21 cellular contexts compared by ENCODE assay signal in the genomic region with DNA sequence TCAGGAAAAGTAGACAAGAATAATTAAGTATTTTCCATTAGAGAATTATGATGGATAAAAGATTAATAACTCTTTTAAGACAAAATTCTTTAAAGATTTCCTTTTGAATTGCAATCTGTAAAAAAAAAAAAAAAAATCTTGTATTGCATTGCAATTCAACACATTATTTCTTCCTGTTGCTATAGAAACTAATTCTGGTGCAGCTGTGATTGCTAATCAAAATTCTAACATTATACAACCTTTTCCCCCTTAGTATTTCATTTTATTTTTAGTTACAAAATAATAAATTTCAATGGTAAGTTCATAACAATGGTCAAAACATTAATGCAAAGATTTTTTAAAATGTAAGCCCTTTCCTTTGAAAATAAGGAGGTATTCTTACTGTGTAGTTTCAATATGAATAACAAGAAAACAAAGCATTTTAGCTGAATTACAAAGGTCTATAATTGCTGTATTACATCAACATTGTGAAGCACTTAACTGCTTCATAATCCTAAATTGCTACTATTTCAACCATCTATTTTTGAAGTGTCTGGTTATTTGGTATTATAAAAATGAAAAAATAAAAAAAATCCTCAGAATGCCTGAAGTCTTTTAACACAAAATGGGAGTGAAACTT.
A peak's percentile ranks its signal among the peaks of the same experiment; 100 is the strongest.
DNase-seq lines count a peak whose midpoint lies in the region; ATAC-seq, FAIRE-seq and TF ChIP-seq lines count a peak whose summit lies in the region.
"Had no signal": no experiment of that assay in that cellular context is flagged by ENCODE, and none has a peak within 500 bp of the region (broad histone marks: within the 10 kb centered on the region; RNA-seq: fewer than 3 reads in every experiment).

No MANE protein-coding gene starts in this region.

- no peak for TF ChIP-seq RAD21 in K562 (CRISPR knock-in tag; conservative IDR thresholded peaks at IDR 0.05 in 1 of 2, IDR thresholded peaks at IDR 0.05 in 1 of 2)
- no peak for TF ChIP-seq RAD21 in neural cell (conservative IDR thresholded peaks at IDR 0.05)

- H3K4me1 ChIP-seq in K562 (replicated peaks in 1 of 2; ENCODE audit: control insufficient read depth in 2 of 2, insufficient read depth in 2 of 2, low read length in 2 of 2) (no peaks in the 10 kb centered on the region; a peak in 1 of 5 replicates), gastroesophageal sphincter (no peaks in the 10 kb centered on the region)
- H3K4me1 ChIP-seq: BLaER1 had no signal

- no TSS peak for BruUV-seq in K562 (replicated peaks; lab: Mats Ljungman, UMichigan)

- H4K20me1 ChIP-seq in K562 (replicated peaks; ENCODE audit: control insufficient read depth, insufficient read depth, low read length) (no peaks in the 10 kb centered on the region), neural cell (ENCODE audit: insufficient read depth) (no peaks in the 10 kb centered on the region)
- H4K20me1 ChIP-seq: BLaER1 had no signal

- H3K27me3 Mint-ChIP-seq in HFFc6 (ENCODE audit: insufficient read depth), result peaks cover 1% of the 10 kb centered on the region
- H3K27me3 Mint-ChIP-seq: CD4-positive, CD25-positive, alpha-beta regulatory T cell had no signal

- TF ChIP-seq CTCF in HFFc6 (IDR thresholded peaks at IDR 0.05), result no peak
- TF ChIP-seq CTCF in K562 (IDR thresholded peaks at IDR 0.05 in 2 of 3, conservative IDR thresholded peaks at IDR 0.05 in 1 of 3; ENCODE audit: insufficient read depth in 2 of 3, low read depth in 1 of 3, low read length in 3 of 3), result no peak
- no peak for TF ChIP-seq CTCF in neural cell (IDR thresholded peaks at IDR 0.05; ENCODE audit: poor library complexity, severe bottlenecking)
- no peak for TF ChIP-seq CTCF in gastroesophageal sphincter (IDR thresholded peaks at IDR 0.05)

- DNase-seq in HFFc6, result no peak
- no peak for DNase-seq in K562 (ENCODE audit: extremely low read depth in 1 of 4, low spot score in 3 of 4)
- DNase-seq: CD4-positive, CD25-positive, alpha-beta regulatory T cell; Kasumi-1; MV-4-11; NCI-H1105; NCI-H1436 treated with DMSO at 0.1 percent for 48 hours; NCI-H187 treated with DMSO at 0.1 percent for 48 hours; NCI-H524 treated with DMSO at 0.1 percent for 48 hours; NCI-H774; SIG-M5 had no signal

- no peak for TF ChIP-seq EP300 in K562 (IDR thresholded peaks at IDR 0.05; ENCODE audit: low read length)
- TF ChIP-seq EP300 in neural cell (conservative IDR thresholded peaks at IDR 0.05; ENCODE audit: poor library complexity, severe bottlenecking), result no peak
- no peak for TF ChIP-seq EP300 in gastroesophageal sphincter (IDR thresholded peaks at IDR 0.05)

- H3K79me2 ChIP-seq in K562 (ENCODE audit: control insufficient read depth, insufficient read depth, low read length) (no peaks in the 10 kb centered on the region), neural cell (replicated peaks; ENCODE audit: insufficient read depth, low read length) (peaks cover 4% of the 10 kb centered on the region)

- intact Hi-C loops in K562 (cut with micrococcal nuclease), result no loop called here

- peaks cover 10% of the 10 kb centered on the region for H3F3A ChIP-seq in neural cell (ENCODE audit: insufficient read depth, low read length, poor library complexity, severe bottlenecking)

- no peak overlapping the region for H3K4me3 Mint-ChIP-seq in HFFc6
- H3K4me3 Mint-ChIP-seq: CD4-positive, CD25-positive, alpha-beta regulatory T cell had no signal

- no peaks in the 10 kb centered on the region for H3K9me2 ChIP-seq in neural cell (ENCODE audit: insufficient read depth, low read length)

- ATAC-seq in K562 (no peak), GM19023 (IDR thresholded peaks at IDR 0.05; ENCODE audit: unreplicated experiment) (no peak), GM18505 (IDR thresholded peaks at IDR 0.05; ENCODE audit: unreplicated experiment) (no peak), gastroesophageal sphincter (no peak)
- ATAC-seq: HCT116, HepG2 had no signal

- H3K27me3 ChIP-seq in K562 (ENCODE audit: control insufficient read depth in 2 of 2, insufficient read depth in 2 of 2, low read length in 2 of 2) (no peaks in the 10 kb centered on the region), neural cell (ENCODE audit: insufficient read depth, low read depth, low read length) (no peaks in the 10 kb centered on the region), gastroesophageal sphincter (no peaks in the 10 kb centered on the region)
- H3K27me3 ChIP-seq: BLaER1 had no signal

- no peaks in the 10 kb centered on the region for H3K9me3 Mint-ChIP-seq in HFFc6

- H3K4me2 ChIP-seq in K562 (ENCODE audit: insufficient read depth, low read length), result no peak overlapping the region
- peak overlapping the region; percentile 62 for H3K4me2 ChIP-seq in neural cell (ENCODE audit: low read length)
- H3K4me2 ChIP-seq: BLaER1 had no signal

- CTCF ChIA-PET in K562 (lab: Yijun Ruan, JAX; ENCODE audit: low intra/inter-chr PET ratio), result no interaction called here

- peak overlapping the region; percentile 66; the same call in 1 of the 2 replicates for H3K27ac Mint-ChIP-seq in HFFc6
- H3K27ac Mint-ChIP-seq: CD4-positive, CD25-positive, alpha-beta regulatory T cell had no signal

- peaks cover 16% of the 10 kb centered on the region for H3K4me1 Mint-ChIP-seq in HFFc6 (ENCODE audit: low read depth)
- H3K4me1 Mint-ChIP-seq: CD4-positive, CD25-positive, alpha-beta regulatory T cell had no signal

- no peaks in the 10 kb centered on the region for H3K36me3 ChIP-seq in K562 (ENCODE audit: control insufficient read depth, insufficient read depth, low read length)
- H3K36me3 ChIP-seq in neural cell (ENCODE audit: insufficient read depth, low read length), result peaks cover 4% of the 10 kb centered on the region
- H3K36me3 ChIP-seq in gastroesophageal sphincter, result no peaks in the 10 kb centered on the region
- H3K36me3 ChIP-seq: BLaER1 had no signal

- no peak overlapping the region for H3K9ac ChIP-seq in K562 (ENCODE audit: insufficient read depth in 1 of 2, low read depth in 2 of 2, low read length in 2 of 2)
- H3K9ac ChIP-seq in neural cell (ENCODE audit: low read length), result peak overlapping the region; percentile 43
- H3K9ac ChIP-seq: BLaER1 had no signal

- peaks cover 5% of the 10 kb centered on the region; the same call in 1 of the 2 replicates for H3K36me3 Mint-ChIP-seq in HFFc6 (ENCODE audit: low read depth)
- H3K36me3 Mint-ChIP-seq: CD4-positive, CD25-positive, alpha-beta regulatory T cell had no signal

- H3K27ac ChIP-seq in K562 (ENCODE audit: extremely low read depth, low read depth, low read length) (no peak overlapping the region), neural cell (ENCODE audit: low read length) (peak overlapping the region; percentile 90), gastroesophageal sphincter (no peak overlapping the region)
- H3K27ac ChIP-seq: BLaER1, HL-60 had no signal

- POLR2A ChIA-PET in K562 (lab: Yijun Ruan, JAX), result interaction anchor here (0.8 kb wide), 1 partner anchor 9 kb away, joined by 3 read pairs; no protein-coding TSS in a partner anchor

- FAIRE-seq in A204.1 (lab: Jason Lieb, UNC), result peak; percentile 23
- no peak for FAIRE-seq in K562 (lab: Jason Lieb, UNC)
- FAIRE-seq: HepG2, RCC 7860 had no signal

- in situ Hi-C loops in K562 (cut with MboI), result no loop called here

- H3K4me3 ChIP-seq in K562 (no peak overlapping the region), neural cell (ENCODE audit: low read length) (peak overlapping the region; percentile 51), gastroesophageal sphincter (no peak overlapping the region)
- H3K4me3 ChIP-seq: BLaER1 had no signal

- TF ChIP-seq POLR2A in K562 (conservative IDR thresholded peaks at IDR 0.05), result no peak
- TF ChIP-seq POLR2A in GM18505 (IDR thresholded peaks at IDR 0.05; ENCODE audit: borderline replicate concordance, extremely low read depth, insufficient read depth, insufficient read length), result no peak
- TF ChIP-seq POLR2A in gastroesophageal sphincter (IDR thresholded peaks at IDR 0.05), result no peak

- H3K9me3 ChIP-seq in K562 (replicated peaks; ENCODE audit: control insufficient read depth, insufficient read depth, low read depth, low read length) (no peaks in the 10 kb centered on the region), neural cell (ENCODE audit: low read length) (no peaks in the 10 kb centered on the region), gastroesophageal sphincter (no peaks in the 10 kb centered on the region)

- H3K9me1 ChIP-seq in K562 (ENCODE audit: control insufficient read depth, insufficient read depth, low read length), result no peaks in the 10 kb centered on the region

- H2AFZ ChIP-seq in K562 (ENCODE audit: low read depth, low read length) (no peak overlapping the region), neural cell (ENCODE audit: low read depth, low read length) (no peak overlapping the region)

TF ChIP-seq in K562, 482 proteins besides CTCF, POLR2A, EP300 and RAD21:
- TF ChIP-seq, protein P1, sequence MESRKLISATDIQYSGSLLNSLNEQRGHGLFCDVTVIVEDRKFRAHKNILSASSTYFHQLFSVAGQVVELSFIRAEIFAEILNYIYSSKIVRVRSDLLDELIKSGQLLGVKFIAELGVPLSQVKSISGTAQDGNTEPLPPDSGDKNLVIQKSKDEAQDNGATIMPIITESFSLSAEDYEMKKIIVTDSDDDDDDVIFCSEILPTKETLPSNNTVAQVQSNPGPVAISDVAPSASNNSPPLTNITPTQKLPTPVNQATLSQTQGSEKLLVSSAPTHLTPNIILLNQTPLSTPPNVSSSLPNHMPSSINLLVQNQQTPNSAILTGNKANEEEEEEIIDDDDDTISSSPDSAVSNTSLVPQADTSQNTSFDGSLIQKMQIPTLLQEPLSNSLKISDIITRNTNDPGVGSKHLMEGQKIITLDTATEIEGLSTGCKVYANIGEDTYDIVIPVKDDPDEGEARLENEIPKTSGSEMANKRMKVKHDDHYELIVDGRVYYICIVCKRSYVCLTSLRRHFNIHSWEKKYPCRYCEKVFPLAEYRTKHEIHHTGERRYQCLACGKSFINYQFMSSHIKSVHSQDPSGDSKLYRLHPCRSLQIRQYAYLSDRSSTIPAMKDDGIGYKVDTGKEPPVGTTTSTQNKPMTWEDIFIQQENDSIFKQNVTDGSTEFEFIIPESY (CRISPR knock-in tag; IDR thresholded peaks at IDR 0.05), result no peak
- 0 out of 2 replicates have a peak, but pooled peaks have one; percentile 5 for TF ChIP-seq RFX1 (IDR thresholded peaks at IDR 0.05)

TF ChIP-seq in neural cell, 6 proteins besides CTCF, POLR2A, EP300 and RAD21 (continues in another document):
- TF ChIP-seq SMC3 (conservative IDR thresholded peaks at IDR 0.05; ENCODE audit: poor library complexity) (no peak), MXI1 (conservative IDR thresholded peaks at IDR 0.05; ENCODE audit: poor library complexity, severe bottlenecking) (no peak)
